Comparison of ENCODE assay signal across 8 cellular contexts in the genomic region with DNA sequence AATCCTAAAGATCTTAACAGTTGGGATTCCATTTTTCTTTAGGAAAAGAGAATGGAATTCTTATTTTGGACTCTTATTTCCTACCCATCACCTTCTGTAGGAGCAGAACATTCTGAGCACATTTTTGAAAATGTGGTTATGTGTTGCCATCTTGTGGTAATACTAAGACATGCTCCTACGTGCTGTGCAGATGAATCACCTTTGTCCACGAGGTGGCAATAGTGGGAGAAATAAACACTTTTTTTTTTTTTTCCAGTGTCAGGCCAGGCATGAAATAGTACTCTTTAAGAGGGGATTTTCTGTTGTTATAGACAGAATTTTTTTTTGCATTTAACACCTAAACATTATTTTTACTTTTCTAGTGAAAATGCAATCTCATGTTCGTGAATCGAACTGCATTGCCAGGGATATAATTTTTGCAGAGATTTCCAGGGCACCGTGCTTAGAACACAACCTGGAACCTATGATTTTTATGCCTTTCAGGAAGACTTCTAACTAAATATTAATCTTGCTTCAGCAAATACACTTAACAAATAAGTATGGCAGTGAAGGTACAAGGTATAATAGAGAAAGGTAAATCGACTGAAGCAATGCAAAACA.
DNase-seq lines count a peak whose midpoint lies in the region; ATAC-seq and TF ChIP-seq lines count a peak whose summit lies in the region.

No MANE protein-coding gene starts in this region.

- no peak overlapping the region for H3K27ac ChIP-seq in naive thymus-derived CD4-positive, alpha-beta T cell (ENCODE audit: low read depth, low read length)

- POLR2A ChIA-PET in activated CD8-positive, alpha-beta T cell treated with anti-CD3 and anti-CD28 coated beads, Interleukin-2, amount 10 ng/mL, durations not matched to agents 7 days and 5 days (lab: Charles Lee) = no interaction called here
- POLR2A ChIA-PET in naive thymus-derived CD4-positive, alpha-beta T cell (lab: Charles Lee) = no interaction called here

- peaks cover 3% of the 10 kb centered on the region for H3K27me3 Mint-ChIP-seq in activated CD8-positive, alpha-beta T cell treated with anti-CD3 and anti-CD28 coated beads, Interleukin-2, amount 10 ng/mL, durations not matched to agents 7 days and 5 days (ENCODE audit: low read depth)
- peaks cover 0 to 9% (median 0%) of the 10 kb centered on the region in 5 donors for H3K27me3 Mint-ChIP-seq in naive thymus-derived CD4-positive, alpha-beta T cell

- no peak overlapping the region for H3K27ac Mint-ChIP-seq in activated CD8-positive, alpha-beta T cell treated with anti-CD3 and anti-CD28 coated beads, Interleukin-2, amount 10 ng/mL, durations not matched to agents 7 days and 5 days
- H3K27ac Mint-ChIP-seq in naive thymus-derived CD4-positive, alpha-beta T cell = no peak overlapping the region

- H3K27me3 ChIP-seq in naive thymus-derived CD4-positive, alpha-beta T cell (ENCODE audit: control insufficient read depth in 2 of 2, insufficient read depth in 2 of 2, low read length in 2 of 2) = no peaks in the 10 kb centered on the region

- no peaks in the 10 kb centered on the region for H3K36me3 Mint-ChIP-seq in activated CD8-positive, alpha-beta T cell treated with anti-CD3 and anti-CD28 coated beads, Interleukin-2, amount 10 ng/mL, durations not matched to agents 7 days and 5 days (ENCODE audit: low read depth)
- H3K36me3 Mint-ChIP-seq in naive thymus-derived CD4-positive, alpha-beta T cell = no peaks in the 10 kb centered on the region

- no peaks in the 10 kb centered on the region for H3K4me1 ChIP-seq in naive thymus-derived CD4-positive, alpha-beta T cell (ENCODE audit: control insufficient read depth in 2 of 2, insufficient read depth in 2 of 2, low read length in 2 of 2)

- CTCF ChIA-PET in activated CD8-positive, alpha-beta T cell treated with anti-CD3 and anti-CD28 coated beads, Interleukin-2, amount 10 ng/mL, durations not matched to agents 7 days and 5 days (lab: Charles Lee) = interaction anchor here (0.9 to 2.8 kb wide), 6 partner anchors 12 to 127 kb away, joined by 4 to 15 read pairs (median 5); no protein-coding TSS in a partner anchor
- CTCF ChIA-PET in naive thymus-derived CD4-positive, alpha-beta T cell (lab: Charles Lee) = interaction anchor here (0.6 to 1.3 kb wide), 7 partner anchors 8 to 1399 kb away, joined by 3 to 4 read pairs (median 3); no protein-coding TSS in a partner anchor

- H3K4me3 ChIP-seq in epithelial cell of proximal tubule (ENCODE audit: low read depth, low read length) = no peak overlapping the region
- H3K4me3 ChIP-seq in naive thymus-derived CD4-positive, alpha-beta T cell (ENCODE audit: low read length) = no peak overlapping the region

- H3K4me1 Mint-ChIP-seq in activated CD8-positive, alpha-beta T cell treated with anti-CD3 and anti-CD28 coated beads, Interleukin-2, amount 10 ng/mL, durations not matched to agents 7 days and 5 days (ENCODE audit: low read depth) = no peaks in the 10 kb centered on the region
- peaks cover 0 to 2% (median 0%) of the 10 kb centered on the region in 7 donors for H3K4me1 Mint-ChIP-seq in naive thymus-derived CD4-positive, alpha-beta T cell

- no peak overlapping the region for H3K4me3 Mint-ChIP-seq in activated CD8-positive, alpha-beta T cell treated with anti-CD3 and anti-CD28 coated beads, Interleukin-2, amount 10 ng/mL, durations not matched to agents 7 days and 5 days
- H3K4me3 Mint-ChIP-seq in naive thymus-derived CD4-positive, alpha-beta T cell = no peak overlapping the region

- no peaks in the 10 kb centered on the region for H3K9me3 ChIP-seq in naive thymus-derived CD4-positive, alpha-beta T cell (ENCODE audit: control insufficient read depth in 2 of 3, low read length in 3 of 3)

- peak; percentile 100 for TF ChIP-seq CTCF in epithelial cell of proximal tubule (conservative IDR thresholded peaks at IDR 0.05; ENCODE audit: low read depth, low read length)

- DNase-seq in DMS53 treated with DMSO at 0.1 percent for 48 hours (lab: John Stamatoyannopoulos, UW; ENCODE audit: unreplicated experiment) (peak; percentile 66), HS-27A (ENCODE audit: low read depth) (peak; percentile 62), NCI-H82 treated with DMSO at 0.1 percent for 48 hours (lab: John Stamatoyannopoulos, UW; ENCODE audit: unreplicated experiment) (peak; percentile 74), epithelial cell of proximal tubule (ENCODE audit: low read depth) (peak; percentile 36), stromal cell of bone marrow (ENCODE audit: low read depth) (peak; percentile 77)
- DNase-seq in activated CD8-positive, alpha-beta T cell treated with anti-CD3 and anti-CD28 coated beads, Interleukin-2, amount 10 ng/mL, durations not matched to agents 7 days and 5 days = peak; percentile 80
- DNase-seq in naive thymus-derived CD4-positive, alpha-beta T cell = peak in 8 of 9 donors; percentile 26 to 67 (median 62)

- ATAC-seq in GM21423 (IDR thresholded peaks at IDR 0.05; ENCODE audit: unreplicated experiment) = peak; percentile 92
- ATAC-seq in activated CD8-positive, alpha-beta T cell treated with anti-CD3 and anti-CD28 coated beads, Interleukin-2, amount 10 ng/mL, durations not matched to agents 7 days and 5 days = peak; percentile 93
- peak; percentile 97 for ATAC-seq in naive thymus-derived CD4-positive, alpha-beta T cell

- H3K36me3 ChIP-seq in naive thymus-derived CD4-positive, alpha-beta T cell (ENCODE audit: control insufficient read depth in 2 of 3, insufficient read depth in 3 of 3, low read length in 3 of 3) = no peaks in the 10 kb centered on the region

- no peaks in the 10 kb centered on the region for H3K9me3 Mint-ChIP-seq in activated CD8-positive, alpha-beta T cell treated with anti-CD3 and anti-CD28 coated beads, Interleukin-2, amount 10 ng/mL, durations not matched to agents 7 days and 5 days (ENCODE audit: insufficient read depth)
- H3K9me3 Mint-ChIP-seq in naive thymus-derived CD4-positive, alpha-beta T cell = no peaks in the 10 kb centered on the region

- intact Hi-C loops in naive thymus-derived CD4-positive, alpha-beta T cell (cut with micrococcal nuclease) = loop anchor here (1.0 to 10.0 kb wide), 5 partner anchors 36 to 1983 kb away; a partner anchor contains a TSS
